In genomic region chr7:75924251-75924650, GRCh38 we compare ENCODE assay signal across 24 cellular contexts. TPM values are rescaled to one million over a fixed set of nuclear protein-coding genes. Genes with fewer than 3 reads are reported as not detected.
A peak's percentile ranks its signal among the peaks of the same experiment; 100 is the strongest.
DNase-seq lines count a peak whose midpoint lies in the region; ATAC-seq, FAIRE-seq and TF ChIP-seq lines count a peak whose summit lies in the region.
"Had no signal": no experiment of that assay in that cellular context is flagged by ENCODE, and none has a peak within 500 bp of the region (broad histone marks: within the 10 kb centered on the region; RNA-seq: fewer than 3 reads in every experiment).

No MANE protein-coding gene starts in this region.

- TF ChIP-seq CTCF in HepG2 (CRISPR knock-in tag; IDR thresholded peaks at IDR 0.05) = no peak
- no peak for TF ChIP-seq CTCF in thyroid gland (IDR thresholded peaks at IDR 0.05)

- H3K14ac ChIP-seq in mesenchymal stem cell (ENCODE audit: low read length in 2 of 2) = no peak overlapping the region

- H2BK120ac ChIP-seq in mesenchymal stem cell (ENCODE audit: low read depth, low read length) = no peak overlapping the region

- H3K79me2 ChIP-seq in HepG2 (ENCODE audit: insufficient read depth, low read length) = peaks cover 87% of the 10 kb centered on the region

- CTCF ChIA-PET in HepG2 (lab: Yijun Ruan, JAX; ENCODE audit: low intra/inter-chr PET ratio, low total read pairs) = no interaction called here

- intact Hi-C loops in HepG2 (cut with micrococcal nuclease; ENCODE audit: unreplicated experiment) (loop anchor here (5.0 kb wide), 1 partner anchor 38 kb away; no protein-coding TSS in a partner anchor), thyroid gland (cut with DNase I) (no loop called here)

- DNase-seq in glomerular visceral epithelial cell (ENCODE audit: extremely low spot score) (peak; percentile 28), HepG2 (ENCODE audit: low spot score) (no peak), mesenchymal stem cell (no peak), thyroid gland (peak; percentile 72 to 75), GM12892 (ENCODE audit: insufficient read length) (no peak)
- no peak for DNase-seq in activated CD4-positive, alpha-beta T cell treated with anti-CD3 and anti-CD28 coated beads for 4 hours
- DNase-seq: 8988T; ACHN; AML-193; BE2C; C1 segment of cervical spinal cord; Calu3; CD4-positive, alpha-beta memory T cell; COR-L47; DMS53; DMS79 treated with DMSO at 0.1 percent for 48 hours; GF-D8; GOT3; HFFc6 had no signal

- TF ChIP-seq RAD21 in HepG2 (CRISPR knock-in tag; IDR thresholded peaks at IDR 0.05) = no peak

- 97% methylated on average over 2 of the region's 2 CpGs for WGBS in HepG2 (ENCODE audit: low lambda C conversion rate)
- 100% methylated on average over 2 of the region's 2 CpGs for WGBS in mesenchymal stem cell
- WGBS in thyroid gland, 2 donors = 20 to 40% methylated on average over 2 of the region's 2 CpGs

- POLR2A ChIA-PET in HepG2 (lab: Yijun Ruan, JAX) = interaction anchor here (3.5 kb wide), 1 partner anchor 9 kb away, joined by 41 read pairs; the partner anchor contains the start of gene POR

- peaks cover 77% of the 10 kb centered on the region for H4K20me1 ChIP-seq in HepG2 (ENCODE audit: insufficient read depth, low read length)

- H2BK5ac ChIP-seq in mesenchymal stem cell (ENCODE audit: low read depth, low read length, poor library complexity, severe bottlenecking) = no peak overlapping the region

- H3K9ac ChIP-seq in HepG2 (ENCODE audit: insufficient read depth, low read depth, low read length) (no peak overlapping the region), mesenchymal stem cell (ENCODE audit: low read length) (no peak overlapping the region)

- no TSS peak for BruUV-seq in HepG2 (replicated peaks; lab: Mats Ljungman, UMichigan)

- H3K9me3 ChIP-seq in HepG2 (ENCODE audit: low read length) (no peaks in the 10 kb centered on the region), mesenchymal stem cell (ENCODE audit: control insufficient read depth, low read length) (no peaks in the 10 kb centered on the region), thyroid gland (no peaks in the 10 kb centered on the region)
- H3K9me3 ChIP-seq: A549, BE2C, HAP-1 had no signal

- H3K18ac ChIP-seq in mesenchymal stem cell (ENCODE audit: low read depth in 1 of 2, low read length in 2 of 2) = no peak overlapping the region

- no peak for FAIRE-seq in HepG2 (lab: Jason Lieb, UNC)
- FAIRE-seq in GM12892 (lab: Jason Lieb, UNC) = no peak
- FAIRE-seq: A549, GM12891, H54 had no signal

- TF ChIP-seq POLR2A in HepG2 (IDR thresholded peaks at IDR 0.05; ENCODE audit: insufficient read depth in 1 of 2, low read depth in 2 of 2, low read length in 2 of 2) = no peak
- TF ChIP-seq POLR2A in thyroid gland (IDR thresholded peaks at IDR 0.05) = no peak
- TF ChIP-seq POLR2A in GM12892 (IDR thresholded peaks at IDR 0.05; ENCODE audit: low read depth, low read length) = no peak

- H3K27ac ChIP-seq in HepG2 (ENCODE audit: extremely low read length, insufficient read depth, low read length) = peak overlapping the region; percentile 63
- peak overlapping the region; percentile 75 for H3K27ac ChIP-seq in mesenchymal stem cell (ENCODE audit: low read length, poor library complexity, severe bottlenecking)
- H3K27ac ChIP-seq in thyroid gland = peak overlapping the region; percentile 83 to 98 (median 94)
- H3K27ac ChIP-seq: A549 had no signal

- no peak overlapping the region for H4K8ac ChIP-seq in mesenchymal stem cell (ENCODE audit: low read length)

- peaks cover 81% of the 10 kb centered on the region for H3K4me1 ChIP-seq in HepG2 (ENCODE audit: insufficient read depth, low read length)
- peaks cover 12% of the 10 kb centered on the region for H3K4me1 ChIP-seq in mesenchymal stem cell (ENCODE audit: control insufficient read depth, insufficient read depth, low read depth, low read length)
- H3K4me1 ChIP-seq in thyroid gland = peaks cover 72 to 84% of the 10 kb centered on the region in 2 donors
- H3K4me1 ChIP-seq: BE2C, HAP-1 had no signal

- H3K79me1 ChIP-seq in mesenchymal stem cell (replicated peaks; ENCODE audit: low read length, poor library complexity, severe bottlenecking) = peaks cover 44% of the 10 kb centered on the region

- no peak overlapping the region for H2AK5ac ChIP-seq in mesenchymal stem cell (ENCODE audit: low read length, severe bottlenecking)

- H2AFZ ChIP-seq in HepG2 (ENCODE audit: low read length) (no peak overlapping the region), mesenchymal stem cell (ENCODE audit: low read depth, low read length) (no peak overlapping the region)

- H4K91ac ChIP-seq in mesenchymal stem cell (ENCODE audit: low read length) = no peak overlapping the region

- H3K4me2 ChIP-seq in HepG2 (ENCODE audit: low read depth, low read length) (no peak overlapping the region), mesenchymal stem cell (ENCODE audit: low read length, poor library complexity, severe bottlenecking) (no peak overlapping the region)
- H3K4me2 ChIP-seq: A549 had no signal

- ATAC-seq in HepG2 (no peak), HG03175 (IDR thresholded peaks at IDR 0.05; ENCODE audit: unreplicated experiment) (no peak)
- ATAC-seq: A549 had no signal

- no peak overlapping the region for H3K23ac ChIP-seq in mesenchymal stem cell (ENCODE audit: low read length in 2 of 2)

- peaks cover 9 to 50% of the 10 kb centered on the region in 2 experiments; a peak in 4 of 5 replicates for H3K36me3 ChIP-seq in HepG2 (replicated peaks in 1 of 2; ENCODE audit: control insufficient read depth in 1 of 2, insufficient read depth in 2 of 2, low read length in 2 of 2)
- peaks cover 10 to 20% of the 10 kb centered on the region in 2 experiments for H3K36me3 ChIP-seq in mesenchymal stem cell (ENCODE audit: control insufficient read depth in 1 of 2, insufficient read depth in 2 of 2, low read depth in 1 of 2, low read length in 2 of 2)
- H3K36me3 ChIP-seq in thyroid gland = no peaks in the 10 kb centered on the region
- H3K36me3 ChIP-seq: BE2C had no signal

- in situ Hi-C loops in HepG2 (cut with HindIII; ENCODE audit: extremely low pct_ligation_motif_present, low pct_unique_long_range_greater_than_20kb) = no loop called here

- no peak overlapping the region for H3K4me3 ChIP-seq in HepG2 (replicated peaks in 1 of 3; ENCODE audit: insufficient read depth in 1 of 3, low read depth in 2 of 3, low read length in 3 of 3)
- H3K4me3 ChIP-seq in mesenchymal stem cell (ENCODE audit: insufficient read depth in 1 of 2, low read depth in 1 of 2, low read length in 2 of 2) = no peak overlapping the region
- H3K4me3 ChIP-seq in thyroid gland (replicated peaks in 1 of 3) = no peak overlapping the region
- H3K4me3 ChIP-seq: A549, HAP-1 had no signal

- H2BK15ac ChIP-seq in mesenchymal stem cell (ENCODE audit: low read depth, poor library complexity, severe bottlenecking) = no peak overlapping the region

- TF ChIP-seq EP300 in HepG2 (IDR thresholded peaks at IDR 0.05; ENCODE audit: low read depth in 2 of 2, low read length in 2 of 2) (no peak), HepG2 (CRISPR knock-in tag; IDR thresholded peaks at IDR 0.05; ENCODE audit: borderline replicate concordance) (no peak)

- H3K4ac ChIP-seq in mesenchymal stem cell (ENCODE audit: low read depth in 1 of 2, low read length in 2 of 2) = no peak overlapping the region

- no peak overlapping the region for H2BK12ac ChIP-seq in mesenchymal stem cell (ENCODE audit: low read length in 2 of 2)

- H3K27me3 ChIP-seq in HepG2 (ENCODE audit: control insufficient read depth in 1 of 2, insufficient read depth in 2 of 2, low read length in 2 of 2) = no peaks in the 10 kb centered on the region
- H3K27me3 ChIP-seq in mesenchymal stem cell (ENCODE audit: control insufficient read depth in 1 of 2, insufficient read depth in 1 of 2, low read length in 2 of 2) = no peaks in the 10 kb centered on the region
- H3K27me3 ChIP-seq in thyroid gland = no peaks in the 10 kb centered on the region
- H3K27me3 ChIP-seq: BE2C had no signal

RNA-seq across cellular contexts. Expression of gene POR, which starts 9.3 kb away (rescaled TPM):
- total RNA-seq in HepG2 (2016; rRNA removed; fragmentation: Illumina TruSeq; extraction: Trizol) (115 and 266 TPM in 2 replicates), thyroid gland (100 to 1,000 TPM; 141 to 341 (median 285) TPM)
- total RNA-seq in HepG2 (2016; cell fraction: cytosol; rRNA removed; fragmentation: Illumina TruSeq; extraction: Trizol; ENCODE audit: low read depth) = 43.6 and 47.9 TPM in 2 replicates
- 95.7 and 270 TPM in 2 replicates for total RNA-seq in HepG2 (2016; cell fraction: insoluble cytoplasmic fraction; rRNA removed; fragmentation: Illumina TruSeq; extraction: Trizol)
- 55.5 and 56.9 TPM in 2 replicates for total RNA-seq in HepG2 (2016; cell fraction: membrane; rRNA removed; fragmentation: Illumina TruSeq; extraction: Trizol)
- 260 and 301 TPM in 2 replicates for total RNA-seq in HepG2 (2016; cell fraction: nucleus; rRNA removed; fragmentation: Illumina TruSeq; extraction: Trizol)
- 145 and 208 TPM in 2 replicates for polyA plus RNA-seq in HepG2 (2011; rRNA removed)
- 143 and 190 TPM in 2 replicates for polyA plus RNA-seq in HepG2 (2011; cell fraction: cytosol; rRNA removed)
- polyA plus RNA-seq in HepG2 (2011; cell fraction: nucleus; rRNA removed) = 1,024 and 1,039 TPM in 2 replicates
- polyA plus RNA-seq in HepG2 (2012) = 325 and 360 TPM in 2 replicates
- 22.8 and 25.4 TPM in 2 replicates for polyA plus RNA-seq in HepG2 (2016; cell fraction: cytosol; fragmentation: Illumina TruSeq; extraction: Trizol; ENCODE audit: low read depth)
- polyA plus RNA-seq in HepG2 (2016; cell fraction: insoluble cytoplasmic fraction; fragmentation: Illumina TruSeq; extraction: Trizol; ENCODE audit: low read depth) = 63.7 and 80.6 TPM in 2 replicates
- 25.4 and 30.4 TPM in 2 replicates for polyA plus RNA-seq in HepG2 (2016; cell fraction: membrane; fragmentation: Illumina TruSeq; extraction: Trizol; ENCODE audit: low read depth)
- 367 and 407 TPM in 2 replicates for polyA plus RNA-seq in HepG2 (2016; cell fraction: nucleus; fragmentation: Illumina TruSeq; extraction: Trizol; ENCODE audit: insufficient read depth, low read depth)
- polyA minus RNA-seq in HepG2 (2011; rRNA and poly(A)+ RNA removed; ENCODE audit: low replicate concordance) = 85.0 and 445 TPM in 2 replicates
- 256 and 348 TPM in 2 replicates for polyA minus RNA-seq in HepG2 (2011; cell fraction: cytosol; rRNA and poly(A)+ RNA removed)
- polyA minus RNA-seq in HepG2 (2011; cell fraction: nucleus; rRNA and poly(A)+ RNA removed) = 174 and 240 TPM in 2 replicates
- 76.9 TPM for polyA plus RNA-seq in mesenchymal stem cell (2013, experiment 1 of 2)
- polyA plus RNA-seq in mesenchymal stem cell (2013, experiment 2 of 2) = 80.1 TPM
- polyA plus RNA-seq in GM12892 (2012; ENCODE audit: missing spikeins) = 24.5 TPM

RNA-seq across cellular contexts. Expression of gene RHBDD2, which starts 45.4 kb away (rescaled TPM):
- total RNA-seq in HepG2 (2016; rRNA removed; fragmentation: Illumina TruSeq; extraction: Trizol) (14.9 and 23.1 TPM in 2 replicates), thyroid gland (100 to 1,000 TPM in 3 of 4 donors, 10 to 100 TPM in 1; 68.9 to 170 (median 129) TPM)
- total RNA-seq in HepG2 (2016; cell fraction: cytosol; rRNA removed; fragmentation: Illumina TruSeq; extraction: Trizol; ENCODE audit: low read depth) = 18.8 and 23.7 TPM in 2 replicates
- 9.2 and 24.2 TPM in 2 replicates for total RNA-seq in HepG2 (2016; cell fraction: insoluble cytoplasmic fraction; rRNA removed; fragmentation: Illumina TruSeq; extraction: Trizol)
- total RNA-seq in HepG2 (2016; cell fraction: membrane; rRNA removed; fragmentation: Illumina TruSeq; extraction: Trizol) = 29.8 and 37.0 TPM in 2 replicates
- total RNA-seq in HepG2 (2016; cell fraction: nucleus; rRNA removed; fragmentation: Illumina TruSeq; extraction: Trizol) = 16.7 and 24.5 TPM in 2 replicates
- 26.4 and 41.1 TPM in 2 replicates for polyA plus RNA-seq in HepG2 (2011; rRNA removed)
- 34.8 and 35.2 TPM in 2 replicates for polyA plus RNA-seq in HepG2 (2011; cell fraction: cytosol; rRNA removed)
- 33.3 and 35.1 TPM in 2 replicates for polyA plus RNA-seq in HepG2 (2011; cell fraction: nucleus; rRNA removed)
- polyA plus RNA-seq in HepG2 (2012) = 22.8 and 42.0 TPM in 2 replicates
- 39.1 and 46.7 TPM in 2 replicates for polyA plus RNA-seq in HepG2 (2016; cell fraction: cytosol; fragmentation: Illumina TruSeq; extraction: Trizol; ENCODE audit: low read depth)
- 17.9 and 21.5 TPM in 2 replicates for polyA plus RNA-seq in HepG2 (2016; cell fraction: insoluble cytoplasmic fraction; fragmentation: Illumina TruSeq; extraction: Trizol; ENCODE audit: low read depth)
- 52.8 and 61.8 TPM in 2 replicates for polyA plus RNA-seq in HepG2 (2016; cell fraction: membrane; fragmentation: Illumina TruSeq; extraction: Trizol; ENCODE audit: low read depth)
- 57.7 and 58.2 TPM in 2 replicates for polyA plus RNA-seq in HepG2 (2016; cell fraction: nucleus; fragmentation: Illumina TruSeq; extraction: Trizol; ENCODE audit: insufficient read depth, low read depth)
- polyA minus RNA-seq in HepG2 (2011; rRNA and poly(A)+ RNA removed; ENCODE audit: low replicate concordance) = 49.6 and 101 TPM in 2 replicates
- polyA minus RNA-seq in HepG2 (2011; cell fraction: cytosol; rRNA and poly(A)+ RNA removed) = 17.8 and 22.2 TPM in 2 replicates
- polyA minus RNA-seq in HepG2 (2011; cell fraction: nucleus; rRNA and poly(A)+ RNA removed) = 12.7 and 13.4 TPM in 2 replicates
- polyA plus RNA-seq in mesenchymal stem cell (2013, experiment 1 of 2) = 78.6 TPM
- 78.6 TPM for polyA plus RNA-seq in mesenchymal stem cell (2013, experiment 2 of 2)
- 10.2 TPM for polyA plus RNA-seq in GM12892 (2012; ENCODE audit: missing spikeins)

Comparison
In these comparisons a context has a peak if more than half of its experiments do, and no peak if none do; other contexts are left out.
1. DNase-seq: peak in glomerular visceral epithelial cell (single experiment) and thyroid gland (2 of 2); none in HepG2 (single experiment), mesenchymal stem cell (single experiment), activated CD4-positive, alpha-beta T cell treated with anti-CD3 and anti-CD28 coated beads for 4 hours (0 of 2) and GM12892 (single experiment).
2. Peak in every context shown above with its lines, with median percentiles within 50 percentile points of each other: H3K27ac ChIP-seq.